ENCODE assay signal across 16 cellular contexts in the genomic region with DNA sequence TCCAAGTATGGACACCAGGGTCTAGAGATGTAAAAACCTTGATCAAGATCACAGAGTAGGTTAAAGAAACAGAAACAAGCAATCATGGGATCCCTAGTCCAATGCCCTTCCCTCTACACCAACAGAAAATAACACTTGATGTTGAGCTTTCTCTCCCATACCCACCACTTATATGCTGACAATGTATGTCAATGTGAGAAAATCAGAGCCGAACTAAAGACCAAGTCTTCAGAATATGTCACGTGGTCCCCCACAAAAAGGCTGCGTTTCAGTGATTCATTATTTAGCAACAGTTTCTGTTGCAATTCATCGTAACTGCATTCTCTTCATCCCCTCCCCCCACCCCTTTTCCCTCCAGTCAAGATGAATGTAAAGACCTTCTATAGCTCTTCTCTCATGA.
A peak's percentile ranks its signal among the peaks of the same experiment; 100 is the strongest.
DNase-seq lines count a peak whose midpoint lies in the region; ATAC-seq and TF ChIP-seq lines count a peak whose summit lies in the region.
"Had no signal": no experiment of that assay in that cellular context is flagged by ENCODE, and none has a peak within 500 bp of the region (broad histone marks: within the 10 kb centered on the region; RNA-seq: fewer than 3 reads in every experiment).

No MANE protein-coding gene starts in this region.

- ATAC-seq in natural killer cell treated with Interleukin-12 subunit alpha and Interleukin-12 subunit beta and Interleukin-15 and Interleukin-18, amount 100 ng/mL, for 72 hours = peak; percentile 45 to 79
- ATAC-seq in natural killer cell = no peak
- peak; percentile 34 for ATAC-seq in activated naive CD8-positive, alpha-beta T cell treated with anti-CD3 and anti-CD28 coated beads, Interleukin-2, amount 50 U/mL, for 24 hours
- peak; percentile 60 for ATAC-seq in stimulated activated effector memory CD8-positive, alpha-beta T cell treated with anti-CD3 and anti-CD28 coated beads, Interleukin-12 subunit alpha, Interleukin-12 subunit beta, amount 100 ng/mL, for 72 hours
- ATAC-seq: left lung, right lobe of liver had no signal

- peaks cover 9% of the 10 kb centered on the region for H3K9me3 Mint-ChIP-seq in natural killer cell treated with Interleukin-12 subunit alpha and Interleukin-12 subunit beta and Interleukin-15 and Interleukin-18, amount 100 ng/mL, for 72 hours
- H3K9me3 Mint-ChIP-seq in natural killer cell = no peaks in the 10 kb centered on the region
- peaks cover 19% of the 10 kb centered on the region for H3K9me3 Mint-ChIP-seq in activated naive CD8-positive, alpha-beta T cell treated with anti-CD3 and anti-CD28 coated beads, Interleukin-2, amount 50 U/mL, for 24 hours
- H3K9me3 Mint-ChIP-seq in stimulated activated effector memory CD8-positive, alpha-beta T cell treated with anti-CD3 and anti-CD28 coated beads, Interleukin-12 subunit alpha, Interleukin-12 subunit beta, amount 100 ng/mL, for 72 hours = no peaks in the 10 kb centered on the region

- DNase-seq in natural killer cell treated with Interleukin-12 subunit alpha and Interleukin-12 subunit beta and Interleukin-15 and Interleukin-18, amount 100 ng/mL, for 72 hours (ENCODE audit: low spot score) = no peak
- DNase-seq in natural killer cell = no peak
- peak; percentile 49 for DNase-seq in NOMO-1 treated with dmso at 0.1 percent for 144 hours (lab: John Stamatoyannopoulos, UW; ENCODE audit: unreplicated experiment)
- DNase-seq in activated naive CD8-positive, alpha-beta T cell treated with anti-CD3 and anti-CD28 coated beads, Interleukin-2, amount 50 U/mL, for 24 hours = no peak
- no peak for DNase-seq in stimulated activated effector memory CD8-positive, alpha-beta T cell treated with anti-CD3 and anti-CD28 coated beads, Interleukin-12 subunit alpha, Interleukin-12 subunit beta, amount 100 ng/mL, for 72 hours (ENCODE audit: low spot score in 2 of 2)
- no peak for DNase-seq in iPS-NIHi11 (ENCODE audit: low spot score)
- no peak for DNase-seq in A172 (ENCODE audit: low spot score)
- no peak for DNase-seq in NCI-H226
- DNase-seq: adrenal gland; Kasumi-1; left lung; right lobe of liver; SJCRH30; stimulated activated CD4-positive, alpha-beta T cell treated with anti-CD3 and anti-CD28 coated beads, Interleukin-2, amount 100 ng/mL, for 24 hours had no signal

- intact Hi-C loops in natural killer cell (cut with micrococcal nuclease) = no loop called here

- H3K36me3 Mint-ChIP-seq in natural killer cell treated with Interleukin-12 subunit alpha and Interleukin-12 subunit beta and Interleukin-15 and Interleukin-18, amount 100 ng/mL, for 72 hours = peaks cover 9% of the 10 kb centered on the region
- no peaks in the 10 kb centered on the region for H3K36me3 Mint-ChIP-seq in natural killer cell
- peaks cover 7% of the 10 kb centered on the region for H3K36me3 Mint-ChIP-seq in activated naive CD8-positive, alpha-beta T cell treated with anti-CD3 and anti-CD28 coated beads, Interleukin-2, amount 50 U/mL, for 24 hours (ENCODE audit: low read depth)
- H3K36me3 Mint-ChIP-seq in stimulated activated effector memory CD8-positive, alpha-beta T cell treated with anti-CD3 and anti-CD28 coated beads, Interleukin-12 subunit alpha, Interleukin-12 subunit beta, amount 100 ng/mL, for 72 hours = peaks cover 8% of the 10 kb centered on the region

- peak overlapping the region; percentile 76 for H3K4me3 Mint-ChIP-seq in natural killer cell treated with Interleukin-12 subunit alpha and Interleukin-12 subunit beta and Interleukin-15 and Interleukin-18, amount 100 ng/mL, for 72 hours
- H3K4me3 Mint-ChIP-seq in natural killer cell = no peak overlapping the region
- H3K4me3 Mint-ChIP-seq in activated naive CD8-positive, alpha-beta T cell treated with anti-CD3 and anti-CD28 coated beads, Interleukin-2, amount 50 U/mL, for 24 hours = no peak overlapping the region
- H3K4me3 Mint-ChIP-seq in stimulated activated effector memory CD8-positive, alpha-beta T cell treated with anti-CD3 and anti-CD28 coated beads, Interleukin-12 subunit alpha, Interleukin-12 subunit beta, amount 100 ng/mL, for 72 hours = peak overlapping the region; percentile 20
- H3K4me3 Mint-ChIP-seq: B cell; central memory CD8-positive, alpha-beta T cell had no signal

- H3K27me3 Mint-ChIP-seq in natural killer cell treated with Interleukin-12 subunit alpha and Interleukin-12 subunit beta and Interleukin-15 and Interleukin-18, amount 100 ng/mL, for 72 hours = peaks cover 0 to 10% of the 10 kb centered on the region in 2 donors
- no peaks in the 10 kb centered on the region for H3K27me3 Mint-ChIP-seq in natural killer cell (ENCODE audit: low read depth in 2 of 2)
- H3K27me3 Mint-ChIP-seq in activated naive CD8-positive, alpha-beta T cell treated with anti-CD3 and anti-CD28 coated beads, Interleukin-2, amount 50 U/mL, for 24 hours = no peaks in the 10 kb centered on the region
- H3K27me3 Mint-ChIP-seq: B cell; central memory CD8-positive, alpha-beta T cell had no signal

- peak overlapping the region; percentile 82 to 93 for H3K27ac Mint-ChIP-seq in natural killer cell treated with Interleukin-12 subunit alpha and Interleukin-12 subunit beta and Interleukin-15 and Interleukin-18, amount 100 ng/mL, for 72 hours
- H3K27ac Mint-ChIP-seq in natural killer cell = no peak overlapping the region
- H3K27ac Mint-ChIP-seq in activated naive CD8-positive, alpha-beta T cell treated with anti-CD3 and anti-CD28 coated beads, Interleukin-2, amount 50 U/mL, for 24 hours = peak overlapping the region; percentile 93
- peak overlapping the region; percentile 74 for H3K27ac Mint-ChIP-seq in stimulated activated effector memory CD8-positive, alpha-beta T cell treated with anti-CD3 and anti-CD28 coated beads, Interleukin-12 subunit alpha, Interleukin-12 subunit beta, amount 100 ng/mL, for 72 hours
- H3K27ac Mint-ChIP-seq: B cell had no signal

- peaks cover 45 to 49% of the 10 kb centered on the region in 2 donors for H3K4me1 Mint-ChIP-seq in natural killer cell treated with Interleukin-12 subunit alpha and Interleukin-12 subunit beta and Interleukin-15 and Interleukin-18, amount 100 ng/mL, for 72 hours (ENCODE audit: low read depth in 2 of 2)
- H3K4me1 Mint-ChIP-seq in natural killer cell = peaks cover 5 to 7% of the 10 kb centered on the region in 2 donors
- H3K4me1 Mint-ChIP-seq in activated naive CD8-positive, alpha-beta T cell treated with anti-CD3 and anti-CD28 coated beads, Interleukin-2, amount 50 U/mL, for 24 hours = peaks cover 54% of the 10 kb centered on the region
- peaks cover 52% of the 10 kb centered on the region for H3K4me1 Mint-ChIP-seq in stimulated activated effector memory CD8-positive, alpha-beta T cell treated with anti-CD3 and anti-CD28 coated beads, Interleukin-12 subunit alpha, Interleukin-12 subunit beta, amount 100 ng/mL, for 72 hours
- H3K4me1 Mint-ChIP-seq: B cell had no signal

- no peak for TF ChIP-seq CTCF in natural killer cell (IDR thresholded peaks at IDR 0.05)

Comparison
In these comparisons a context has a peak if more than half of its experiments do, and no peak if none do; other contexts are left out.
1. ATAC-seq: peak in natural killer cell treated with Interleukin-12 subunit alpha and Interleukin-12 subunit beta and Interleukin-15 and Interleukin-18, amount 100 ng/mL, for 72 hours (2 of 2), activated naive CD8-positive, alpha-beta T cell treated with anti-CD3 and anti-CD28 coated beads, Interleukin-2, amount 50 U/mL, for 24 hours (single experiment) and stimulated activated effector memory CD8-positive, alpha-beta T cell treated with anti-CD3 and anti-CD28 coated beads, Interleukin-12 subunit alpha, Interleukin-12 subunit beta, amount 100 ng/mL, for 72 hours (single experiment); none in natural killer cell (0 of 3).
2. H3K27ac Mint-ChIP-seq: peak in natural killer cell treated with Interleukin-12 subunit alpha and Interleukin-12 subunit beta and Interleukin-15 and Interleukin-18, amount 100 ng/mL, for 72 hours (2 of 2), activated naive CD8-positive, alpha-beta T cell treated with anti-CD3 and anti-CD28 coated beads, Interleukin-2, amount 50 U/mL, for 24 hours (single experiment) and stimulated activated effector memory CD8-positive, alpha-beta T cell treated with anti-CD3 and anti-CD28 coated beads, Interleukin-12 subunit alpha, Interleukin-12 subunit beta, amount 100 ng/mL, for 72 hours (single experiment); none in natural killer cell (0 of 2).
3. H3K4me3 Mint-ChIP-seq: peak in natural killer cell treated with Interleukin-12 subunit alpha and Interleukin-12 subunit beta and Interleukin-15 and Interleukin-18, amount 100 ng/mL, for 72 hours (single experiment) and stimulated activated effector memory CD8-positive, alpha-beta T cell treated with anti-CD3 and anti-CD28 coated beads, Interleukin-12 subunit alpha, Interleukin-12 subunit beta, amount 100 ng/mL, for 72 hours (single experiment); none in natural killer cell (single experiment) and activated naive CD8-positive, alpha-beta T cell treated with anti-CD3 and anti-CD28 coated beads, Interleukin-2, amount 50 U/mL, for 24 hours (single experiment).